8 cellular contexts compared by ENCODE assay signal in the genomic region with DNA sequence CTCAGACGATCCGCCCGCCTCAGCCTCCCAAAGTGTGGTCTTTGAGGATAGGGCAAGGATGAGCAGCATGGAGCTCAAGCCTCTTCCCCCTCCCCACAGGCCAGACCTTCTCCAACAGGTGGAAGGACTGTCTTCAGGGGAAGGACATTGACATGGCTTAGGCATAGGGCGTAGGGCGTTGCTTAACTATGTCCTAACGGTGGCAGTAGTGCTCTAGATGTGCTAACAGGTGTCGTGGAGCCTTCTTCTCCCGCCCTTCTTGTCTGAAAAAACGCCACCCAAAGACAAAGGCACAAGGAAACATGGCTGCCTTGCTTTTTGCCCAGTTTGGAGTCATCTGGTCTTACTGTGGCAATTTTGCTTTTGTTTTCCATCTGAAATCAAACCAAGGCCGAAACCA.
A peak's percentile ranks its signal among the peaks of the same experiment; 100 is the strongest.
DNase-seq lines count a peak whose midpoint lies in the region; ATAC-seq and TF ChIP-seq lines count a peak whose summit lies in the region.

No MANE protein-coding gene starts in this region.

- H3K9me3 Mint-ChIP-seq in natural killer cell (peaks cover 0 to 2% of the 10 kb centered on the region in 2 donors), neural progenitor cell (no peaks in the 10 kb centered on the region)

- H3K79me2 ChIP-seq in neural progenitor cell (ENCODE audit: low read depth), result no peaks in the 10 kb centered on the region

- H3K27me3 Mint-ChIP-seq in natural killer cell (ENCODE audit: low read depth in 2 of 2) (no peaks in the 10 kb centered on the region), neural progenitor cell (ENCODE audit: insufficient read depth, low read depth) (no peaks in the 10 kb centered on the region)

- H3K27me3 ChIP-seq in adrenal gland (no peaks in the 10 kb centered on the region), neural progenitor cell (no peaks in the 10 kb centered on the region)

- ATAC-seq in GM18499 (IDR thresholded peaks at IDR 0.05; ENCODE audit: insufficient read depth, unreplicated experiment) (peak; percentile 42), HG02970 (IDR thresholded peaks at IDR 0.05; ENCODE audit: low FRiP score, unreplicated experiment) (peak; percentile 50), natural killer cell (peak in 1 of 3 donors; percentile 81), HG03442 (IDR thresholded peaks at IDR 0.05; ENCODE audit: unreplicated experiment) (no peak)
- no peak for ATAC-seq in stimulated activated naive CD8-positive, alpha-beta T cell treated with anti-CD3 and anti-CD28 coated beads, Interleukin-15, Interleukin-2, amounts not matched to agents 100 U/mL and 50 U/mL, for 24 hours

- peak overlapping the region in 1 of 2 donors; percentile 61 for H3K27ac Mint-ChIP-seq in natural killer cell
- no peak overlapping the region for H3K27ac Mint-ChIP-seq in neural progenitor cell

- no peaks in the 10 kb centered on the region for H3K36me3 ChIP-seq in adrenal gland (replicated peaks in 1 of 2)
- peaks cover 6% of the 10 kb centered on the region for H3K36me3 ChIP-seq in neural progenitor cell

- H3F3A ChIP-seq in neural progenitor cell (ENCODE audit: low read depth), result no peaks in the 10 kb centered on the region

- WGBS in adrenal gland, 4 donors, result 32 to 91% (median 62%) methylated on average over 9 to 10 of the region's 10 CpGs

- H3K27ac ChIP-seq in adrenal gland, result no peak overlapping the region
- no peak overlapping the region for H3K27ac ChIP-seq in neural progenitor cell

- intact Hi-C loops in adrenal gland (cut with DNase I) (no loop called here), natural killer cell (cut with micrococcal nuclease) (no loop called here)

- H3K36me3 Mint-ChIP-seq in natural killer cell (no peaks in the 10 kb centered on the region), neural progenitor cell (peaks cover 55% of the 10 kb centered on the region)

- H3K4me1 ChIP-seq in adrenal gland (replicated peaks in 1 of 2), result peaks cover 0 to 8% of the 10 kb centered on the region in 2 donors
- H3K4me1 ChIP-seq in neural progenitor cell, result no peaks in the 10 kb centered on the region

- no peak overlapping the region for H3K9ac ChIP-seq in neural progenitor cell

- H3K4me1 Mint-ChIP-seq in natural killer cell (peaks cover 0 to 27% of the 10 kb centered on the region in 2 donors), neural progenitor cell (no peaks in the 10 kb centered on the region)

- TF ChIP-seq CTCF in adrenal gland (IDR thresholded peaks at IDR 0.05) (peak in 4 of 6 experiments; percentile 12 to 86 (median 44)), natural killer cell (IDR thresholded peaks at IDR 0.05) (no peak), neural progenitor cell (IDR thresholded peaks at IDR 0.05) (no peak)

- H3K4me3 Mint-ChIP-seq in natural killer cell (peak overlapping the region; percentile 85), neural progenitor cell (no peak overlapping the region)

- H3K9me3 ChIP-seq in adrenal gland (replicated peaks in 1 of 3) (no peaks in the 10 kb centered on the region), neural progenitor cell (ENCODE audit: low read depth) (no peaks in the 10 kb centered on the region)

- H3K4me2 ChIP-seq in neural progenitor cell, result no peak overlapping the region

- H3K4me3 ChIP-seq in adrenal gland (peak overlapping the region in 2 of 4 donors; percentile 2 to 47), neural progenitor cell (no peak overlapping the region)

- TF ChIP-seq POLR2A in adrenal gland (IDR thresholded peaks at IDR 0.05), result no peak

- no peaks in the 10 kb centered on the region for H4K20me1 ChIP-seq in neural progenitor cell (ENCODE audit: low read depth)

- peak in 5 of 7 donors; percentile 82 to 92 (median 87) for DNase-seq in adrenal gland
- no peak for DNase-seq in natural killer cell
- DNase-seq in stimulated activated naive CD8-positive, alpha-beta T cell treated with anti-CD3 and anti-CD28 coated beads, Interleukin-15, Interleukin-2, amounts not matched to agents 100 U/mL and 50 U/mL, for 24 hours, result no peak
- no peak for DNase-seq in neural progenitor cell (ENCODE audit: low spot score)
- no peak for DNase-seq in superior temporal gyrus (ENCODE audit: extremely low spot score)

- no peak overlapping the region for H2AFZ ChIP-seq in neural progenitor cell (replicated peaks)

Comparison
In these comparisons a context has a peak if more than half of its experiments do, and no peak if none do; other contexts are left out.
1. ATAC-seq: peak in GM18499 (single experiment) and HG02970 (single experiment); none in stimulated activated naive CD8-positive, alpha-beta T cell treated with anti-CD3 and anti-CD28 coated beads, Interleukin-15, Interleukin-2, amounts not matched to agents 100 U/mL and 50 U/mL, for 24 hours (single experiment) and HG03442 (single experiment).
2. DNase-seq: peak in adrenal gland (5 of 7); none in natural killer cell (single experiment), stimulated activated naive CD8-positive, alpha-beta T cell treated with anti-CD3 and anti-CD28 coated beads, Interleukin-15, Interleukin-2, amounts not matched to agents 100 U/mL and 50 U/mL, for 24 hours (single experiment), neural progenitor cell (single experiment) and superior temporal gyrus (single experiment).
3. CTCF ChIP-seq: peak in adrenal gland (4 of 6); none in natural killer cell (single experiment) and neural progenitor cell (single experiment).